In the genomic region with DNA sequence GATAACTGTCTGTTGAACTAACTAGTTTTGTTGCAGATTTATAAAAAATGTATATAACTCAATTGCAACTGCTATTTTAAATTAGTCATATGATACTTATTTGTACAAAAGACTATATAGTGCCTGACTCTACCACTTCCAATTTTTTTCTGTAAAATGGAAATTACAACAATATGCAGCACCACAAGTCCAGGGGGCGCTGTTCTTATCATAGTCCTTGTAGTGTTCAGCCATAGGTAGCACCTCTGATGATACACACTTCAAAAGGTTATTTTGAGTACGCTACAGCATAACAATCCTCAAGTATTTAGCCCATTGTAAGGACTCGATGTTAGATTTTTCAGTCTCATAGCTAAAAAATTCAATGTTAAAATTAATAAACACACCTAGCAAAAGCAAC, we compare ENCODE assay signal across 1 cellular context.
TF ChIP-seq lines count a peak whose summit lies in the region.

No MANE protein-coding gene starts in this region.

TF ChIP-seq in GM23338, 12 proteins besides CTCF, POLR2A, EP300 and RAD21 (continued from another document):
- TF ChIP-seq, protein P1, sequence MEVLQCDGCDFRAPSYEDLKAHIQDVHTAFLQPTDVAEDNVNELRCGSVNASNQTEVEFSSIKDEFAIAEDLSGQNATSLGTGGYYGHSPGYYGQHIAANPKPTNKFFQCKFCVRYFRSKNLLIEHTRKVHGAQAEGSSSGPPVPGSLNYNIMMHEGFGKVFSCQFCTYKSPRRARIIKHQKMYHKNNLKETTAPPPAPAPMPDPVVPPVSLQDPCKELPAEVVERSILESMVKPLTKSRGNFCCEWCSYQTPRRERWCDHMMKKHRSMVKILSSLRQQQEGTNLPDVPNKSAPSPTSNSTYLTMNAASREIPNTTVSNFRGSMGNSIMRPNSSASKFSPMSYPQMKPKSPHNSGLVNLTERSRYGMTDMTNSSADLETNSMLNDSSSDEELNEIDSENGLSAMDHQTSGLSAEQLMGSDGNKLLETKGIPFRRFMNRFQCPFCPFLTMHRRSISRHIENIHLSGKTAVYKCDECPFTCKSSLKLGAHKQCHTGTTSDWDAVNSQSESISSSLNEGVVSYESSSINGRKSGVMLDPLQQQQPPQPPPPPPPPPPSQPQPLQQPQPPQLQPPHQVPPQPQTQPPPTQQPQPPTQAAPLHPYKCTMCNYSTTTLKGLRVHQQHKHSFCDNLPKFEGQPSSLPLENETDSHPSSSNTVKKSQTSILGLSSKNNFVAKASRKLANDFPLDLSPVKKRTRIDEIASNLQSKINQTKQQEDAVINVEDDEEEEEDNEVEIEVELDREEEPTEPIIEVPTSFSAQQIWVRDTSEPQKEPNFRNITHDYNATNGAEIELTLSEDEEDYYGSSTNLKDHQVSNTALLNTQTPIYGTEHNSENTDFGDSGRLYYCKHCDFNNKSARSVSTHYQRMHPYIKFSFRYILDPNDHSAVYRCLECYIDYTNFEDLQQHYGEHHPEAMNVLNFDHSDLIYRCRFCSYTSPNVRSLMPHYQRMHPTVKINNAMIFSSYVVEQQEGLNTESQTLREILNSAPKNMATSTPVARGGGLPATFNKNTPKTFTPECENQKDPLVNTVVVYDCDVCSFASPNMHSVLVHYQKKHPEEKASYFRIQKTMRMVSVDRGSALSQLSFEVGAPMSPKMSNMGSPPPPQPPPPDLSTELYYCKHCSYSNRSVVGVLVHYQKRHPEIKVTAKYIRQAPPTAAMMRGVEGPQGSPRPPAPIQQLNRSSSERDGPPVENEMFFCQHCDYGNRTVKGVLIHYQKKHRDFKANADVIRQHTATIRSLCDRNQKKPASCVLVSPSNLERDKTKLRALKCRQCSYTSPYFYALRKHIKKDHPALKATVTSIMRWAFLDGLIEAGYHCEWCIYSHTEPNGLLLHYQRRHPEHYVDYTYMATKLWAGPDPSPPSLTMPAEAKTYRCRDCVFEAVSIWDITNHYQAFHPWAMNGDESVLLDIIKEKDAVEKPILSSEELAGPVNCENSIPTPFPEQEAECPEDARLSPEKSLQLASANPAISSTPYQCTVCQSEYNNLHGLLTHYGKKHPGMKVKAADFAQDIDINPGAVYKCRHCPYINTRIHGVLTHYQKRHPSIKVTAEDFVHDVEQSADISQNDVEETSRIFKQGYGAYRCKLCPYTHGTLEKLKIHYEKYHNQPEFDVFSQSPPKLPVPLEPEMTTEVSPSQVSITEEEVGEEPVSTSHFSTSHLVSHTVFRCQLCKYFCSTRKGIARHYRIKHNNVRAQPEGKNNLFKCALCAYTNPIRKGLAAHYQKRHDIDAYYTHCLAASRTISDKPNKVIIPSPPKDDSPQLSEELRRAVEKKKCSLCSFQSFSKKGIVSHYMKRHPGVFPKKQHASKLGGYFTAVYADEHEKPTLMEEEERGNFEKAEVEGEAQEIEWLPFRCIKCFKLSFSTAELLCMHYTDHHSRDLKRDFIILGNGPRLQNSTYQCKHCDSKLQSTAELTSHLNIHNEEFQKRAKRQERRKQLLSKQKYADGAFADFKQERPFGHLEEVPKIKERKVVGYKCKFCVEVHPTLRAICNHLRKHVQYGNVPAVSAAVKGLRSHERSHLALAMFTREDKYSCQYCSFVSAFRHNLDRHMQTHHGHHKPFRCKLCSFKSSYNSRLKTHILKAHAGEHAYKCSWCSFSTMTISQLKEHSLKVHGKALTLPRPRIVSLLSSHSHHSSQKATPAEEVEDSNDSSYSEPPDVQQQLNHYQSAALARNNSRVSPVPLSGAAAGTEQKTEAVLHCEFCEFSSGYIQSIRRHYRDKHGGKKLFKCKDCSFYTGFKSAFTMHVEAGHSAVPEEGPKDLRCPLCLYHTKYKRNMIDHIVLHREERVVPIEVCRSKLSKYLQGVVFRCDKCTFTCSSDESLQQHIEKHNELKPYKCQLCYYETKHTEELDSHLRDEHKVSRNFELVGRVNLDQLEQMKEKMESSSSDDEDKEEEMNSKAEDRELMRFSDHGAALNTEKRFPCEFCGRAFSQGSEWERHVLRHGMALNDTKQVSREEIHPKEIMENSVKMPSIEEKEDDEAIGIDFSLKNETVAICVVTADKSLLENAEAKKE (CRISPR knock-in tag; IDR thresholded peaks at IDR 0.05) = no peak
